18 cellular contexts compared by ENCODE assay signal in the genomic region with DNA sequence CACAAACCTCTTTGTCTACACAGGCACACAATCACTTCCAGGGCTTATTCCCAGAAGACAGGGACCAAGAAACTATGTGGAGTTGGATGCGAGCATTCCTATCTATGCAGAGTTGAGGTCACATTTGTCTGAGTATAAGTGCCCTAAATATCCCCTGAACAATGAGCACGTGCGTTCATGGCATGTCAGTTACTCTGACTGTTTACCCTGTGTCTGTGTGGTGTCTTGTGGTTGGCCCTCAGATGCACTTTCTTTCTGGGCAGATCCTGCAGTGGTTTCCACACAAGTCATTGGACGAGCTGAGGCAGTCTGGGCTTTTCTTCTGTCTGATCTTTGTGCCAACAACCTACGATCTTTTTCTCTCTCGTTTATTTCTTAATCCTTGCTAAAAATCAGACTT.
A peak's percentile ranks its signal among the peaks of the same experiment; 100 is the strongest.
DNase-seq lines count a peak whose midpoint lies in the region; ATAC-seq and TF ChIP-seq lines count a peak whose summit lies in the region.
"Had no signal": no experiment of that assay in that cellular context is flagged by ENCODE, and none has a peak within 500 bp of the region (broad histone marks: within the 10 kb centered on the region; RNA-seq: fewer than 3 reads in every experiment).

No MANE protein-coding gene starts in this region.

- DNase-seq in GM23248 (peak; percentile 53), chondrocyte (ENCODE audit: low spot score) (no peak), iris pigment epithelial cell (ENCODE audit: low read depth) (peak; percentile 34), dedifferentiated amniotic fluid mesenchymal stem cell (ENCODE audit: extremely low spot score) (no peak), T-helper 9 cell (no peak), NCI-H1105 (lab: John Stamatoyannopoulos, UW) (no peak)
- DNase-seq: activated CD4-positive, alpha-beta T cell treated with anti-CD3 and anti-CD28 coated beads for 36 hours; activated CD8-positive, alpha-beta memory T cell treated with anti-CD3 and anti-CD28 coated beads, Interleukin-2, amount 50 U/mL, for 48 hours; activated naive CD4-positive, alpha-beta T cell; dorsolateral prefrontal cortex; H9; NCI-H187; T1000 had no signal

- H3K36me3 Mint-ChIP-seq in chondrocyte (ENCODE audit: low read depth): peaks cover 70% of the 10 kb centered on the region
- no peaks in the 10 kb centered on the region for H3K36me3 Mint-ChIP-seq in stimulated activated memory B cell treated with anti-CD40 and anti-IgM and Interleukin-4, amounts not matched to agents 10 μg/mL and 1 μg/mL and 100 μg/mL, for 72 hours

- peaks cover 43% of the 10 kb centered on the region for H3K4me1 Mint-ChIP-seq in chondrocyte (ENCODE audit: low read depth)
- no peaks in the 10 kb centered on the region for H3K4me1 Mint-ChIP-seq in stimulated activated memory B cell treated with anti-CD40 and anti-IgM and Interleukin-4, amounts not matched to agents 10 μg/mL and 1 μg/mL and 100 μg/mL, for 72 hours
- H3K4me1 Mint-ChIP-seq: activated CD4-positive, alpha-beta T cell treated with anti-CD3 and anti-CD28 coated beads for 36 hours had no signal

- H3K27me3 Mint-ChIP-seq in chondrocyte (ENCODE audit: low read depth): no peaks in the 10 kb centered on the region
- no peaks in the 10 kb centered on the region for H3K27me3 Mint-ChIP-seq in stimulated activated memory B cell treated with anti-CD40 and anti-IgM and Interleukin-4, amounts not matched to agents 10 μg/mL and 1 μg/mL and 100 μg/mL, for 72 hours
- H3K27me3 Mint-ChIP-seq: activated CD4-positive, alpha-beta T cell treated with anti-CD3 and anti-CD28 coated beads for 36 hours; progenitor cell of endocrine pancreas had no signal

- H3K27ac ChIP-seq in GM23248: peak overlapping the region; percentile 49
- H3K27ac ChIP-seq: body of pancreas had no signal

- H3K9ac ChIP-seq in GM23248: 0 out of 2 replicates have a peak overlapping the region, but pooled peaks have one; percentile 11

- no peak overlapping the region for H3K4me3 Mint-ChIP-seq in chondrocyte (ENCODE audit: unreplicated experiment)
- H3K4me3 Mint-ChIP-seq in stimulated activated memory B cell treated with anti-CD40 and anti-IgM and Interleukin-4, amounts not matched to agents 10 μg/mL and 1 μg/mL and 100 μg/mL, for 72 hours: no peak overlapping the region
- H3K4me3 Mint-ChIP-seq: activated CD4-positive, alpha-beta T cell treated with anti-CD3 and anti-CD28 coated beads for 36 hours; H9 had no signal

- H3K79me2 ChIP-seq in GM23248 (ENCODE audit: insufficient read depth): peaks cover 73% of the 10 kb centered on the region

- H3K27me3 ChIP-seq in GM23248 (replicated peaks; ENCODE audit: insufficient read depth): no peaks in the 10 kb centered on the region
- H3K27me3 ChIP-seq: body of pancreas, dorsolateral prefrontal cortex had no signal

- H3K4me1 ChIP-seq in GM23248 (ENCODE audit: insufficient read depth): peaks cover 17% of the 10 kb centered on the region

- H2AFZ ChIP-seq in GM23248: no peak overlapping the region

- H4K20me1 ChIP-seq in GM23248 (ENCODE audit: insufficient read depth): no peaks in the 10 kb centered on the region

- H3K4me3 ChIP-seq in GM23248: no peak overlapping the region
- H3K4me3 ChIP-seq: body of pancreas, dorsolateral prefrontal cortex had no signal

- peaks cover 95% of the 10 kb centered on the region for H3F3A ChIP-seq in GM23248 (ENCODE audit: insufficient read depth)

- no peaks in the 10 kb centered on the region for H3K9me3 ChIP-seq in GM23248 (ENCODE audit: low read depth)
- H3K9me3 ChIP-seq: body of pancreas had no signal

- in situ Hi-C loops in GM23248 (cut with MboI): no loop called here

- H3K4me2 ChIP-seq in GM23248 (ENCODE audit: unreplicated experiment): no peak overlapping the region

- no peaks in the 10 kb centered on the region for H3K9me2 ChIP-seq in GM23248 (ENCODE audit: insufficient read depth)

- TF ChIP-seq CTCF in chondrocyte (IDR thresholded peaks at IDR 0.05): no peak

- no peaks in the 10 kb centered on the region for H3K9me3 Mint-ChIP-seq in chondrocyte (ENCODE audit: low read depth)
- H3K9me3 Mint-ChIP-seq in stimulated activated memory B cell treated with anti-CD40 and anti-IgM and Interleukin-4, amounts not matched to agents 10 μg/mL and 1 μg/mL and 100 μg/mL, for 72 hours: no peaks in the 10 kb centered on the region
- H3K9me3 Mint-ChIP-seq: H9 had no signal

- 37 to 40% methylated on average over 6 of the region's 6 CpGs for WGBS in GM23248 (ENCODE audit: low coverage in 1 of 2, low lambda C conversion rate in 2 of 2, missing lambda C conversion rate in 2 of 2), 2 experiments

- peak; percentile 49 for ATAC-seq in stimulated activated memory B cell treated with anti-CD40 and anti-IgM and Interleukin-4, amounts not matched to agents 10 μg/mL and 1 μg/mL and 100 μg/mL, for 72 hours
- no peak for ATAC-seq in GM18907 (IDR thresholded peaks at IDR 0.05; ENCODE audit: unreplicated experiment)
- ATAC-seq: activated CD4-positive, alpha-beta T cell treated with anti-CD3 and anti-CD28 coated beads for 36 hours; body of pancreas; left lobe of liver had no signal

- peak overlapping the region; percentile 81 for H3K27ac Mint-ChIP-seq in chondrocyte (ENCODE audit: unreplicated experiment)
- no peak overlapping the region for H3K27ac Mint-ChIP-seq in stimulated activated memory B cell treated with anti-CD40 and anti-IgM and Interleukin-4, amounts not matched to agents 10 μg/mL and 1 μg/mL and 100 μg/mL, for 72 hours
- H3K27ac Mint-ChIP-seq: activated CD4-positive, alpha-beta T cell treated with anti-CD3 and anti-CD28 coated beads for 36 hours; H9; progenitor cell of endocrine pancreas had no signal

- peaks cover 97% of the 10 kb centered on the region for H3K36me3 ChIP-seq in GM23248 (ENCODE audit: low read depth)

Comparison
In these comparisons a context has a peak if more than half of its experiments do, and no peak if none do; other contexts are left out.
1. DNase-seq: peak in GM23248 (single experiment) and iris pigment epithelial cell (single experiment); none in chondrocyte (single experiment), dedifferentiated amniotic fluid mesenchymal stem cell (single experiment), T-helper 9 cell (single experiment) and NCI-H1105 (single experiment).